23 cellular contexts compared by ENCODE assay signal in the genomic region with DNA sequence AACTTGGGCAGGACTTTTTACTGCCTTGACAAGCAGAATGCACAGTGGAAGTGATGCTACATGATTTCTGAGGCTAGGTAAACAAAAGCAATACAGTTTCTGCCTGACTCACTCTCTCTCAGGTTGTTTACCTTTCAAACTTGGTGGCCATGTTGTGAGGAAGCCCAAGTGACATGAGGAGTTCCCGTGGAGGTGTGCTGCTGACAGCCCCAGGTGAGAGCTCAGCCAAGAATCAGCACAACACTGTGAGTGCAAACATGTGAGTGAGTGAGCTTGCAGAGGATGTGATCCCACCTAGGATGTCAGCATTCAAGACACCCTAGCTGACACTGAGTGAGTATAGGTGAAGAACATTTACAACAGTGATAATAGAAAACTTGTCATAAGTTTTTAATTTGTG.
DNase-seq lines count a peak whose midpoint lies in the region; ATAC-seq, FAIRE-seq and TF ChIP-seq lines count a peak whose summit lies in the region.
"Had no signal": no experiment of that assay in that cellular context is flagged by ENCODE, and none has a peak within 500 bp of the region (broad histone marks: within the 10 kb centered on the region; RNA-seq: fewer than 3 reads in every experiment).

No MANE protein-coding gene starts in this region.

- TF ChIP-seq CTCF in PC-3 (conservative IDR thresholded peaks at IDR 0.05; ENCODE audit: low read depth, low read length): no peak
- TF ChIP-seq CTCF in bronchial epithelial cell (IDR thresholded peaks at IDR 0.05; ENCODE audit: insufficient read depth, low read length, severe bottlenecking): no peak

- no peak for ATAC-seq in PC-3
- no peak for ATAC-seq in HG03280 (IDR thresholded peaks at IDR 0.05; ENCODE audit: unreplicated experiment)
- ATAC-seq: A549; CD8-positive, alpha-beta T cell had no signal

- no peaks in the 10 kb centered on the region for H3K9me3 ChIP-seq in PC-3 (ENCODE audit: low read length)
- H3K9me3 ChIP-seq: Caco-2 had no signal

- H3K36me3 ChIP-seq in PC-3 (ENCODE audit: low read depth, low read length) (no peaks in the 10 kb centered on the region), bronchial epithelial cell (ENCODE audit: control insufficient read depth, insufficient read depth, low read length) (no peaks in the 10 kb centered on the region)
- H3K36me3 ChIP-seq: BLaER1 treated with 17β-estradiol and CSF1 and Interleukin-3, amounts not matched to agents 10 nM and 100 nM had no signal

- H2AFZ ChIP-seq in PC-3 (ENCODE audit: low read length): no peak overlapping the region

- no peak overlapping the region for H3K4me2 ChIP-seq in PC-3 (ENCODE audit: low read length)
- H3K4me2 ChIP-seq: A549; BLaER1 treated with 17β-estradiol and CSF1 and Interleukin-3, amounts not matched to agents 10 nM and 100 nM had no signal

- H3K9me2 ChIP-seq in PC-3 (replicated peaks; ENCODE audit: low read length): no peaks in the 10 kb centered on the region

- H3K27ac ChIP-seq in PC-3 (ENCODE audit: low read length): no peak overlapping the region
- H3K27ac ChIP-seq in temporal lobe (ENCODE audit: low read depth, low read length): peak overlapping the region; percentile 5
- H3K27ac ChIP-seq: 22Rv1; A549; BLaER1 treated with 17β-estradiol and CSF1 and Interleukin-3, amounts not matched to agents 10 nM and 100 nM; C4-2B had no signal

- no TSS peak for BruUV-seq in PC-3 (replicated peaks; lab: Mats Ljungman, UMichigan)

- peaks cover 3% of the 10 kb centered on the region; the same call in 1 of the 2 replicates for H3K4me1 ChIP-seq in PC-3 (ENCODE audit: insufficient read depth, low read length)
- H3K4me1 ChIP-seq: A549; BLaER1 treated with 17β-estradiol and CSF1 and Interleukin-3, amounts not matched to agents 10 nM and 100 nM had no signal

- no peaks in the 10 kb centered on the region for H3K79me2 ChIP-seq in PC-3 (ENCODE audit: low read length)

- intact Hi-C loops in PC-3 (cut with micrococcal nuclease): no loop called here

- peak; percentile 32 for FAIRE-seq in bronchial epithelial cell (lab: Jason Lieb, UNC)
- FAIRE-seq: A549, D721Med, G401.6, GM12892, GM18507 had no signal

- no peak overlapping the region for H3K9ac ChIP-seq in PC-3 (ENCODE audit: low read length)
- H3K9ac ChIP-seq: BLaER1 treated with 17β-estradiol and CSF1 and Interleukin-3, amounts not matched to agents 10 nM and 100 nM had no signal

- no peak overlapping the region for H3K4me3 ChIP-seq in PC-3 (ENCODE audit: low read length)
- no peak overlapping the region for H3K4me3 ChIP-seq in bronchial epithelial cell (ENCODE audit: low read depth, low read length)
- H3K4me3 ChIP-seq: A549; BLaER1 treated with 17β-estradiol and CSF1 and Interleukin-3, amounts not matched to agents 10 nM and 100 nM had no signal

- POLR2A ChIA-PET in PC-3 (lab: Charles Lee; ENCODE audit: unreplicated experiment): no interaction called here

- CTCF ChIA-PET in PC-3 (lab: Charles Lee): no interaction called here

- peak; percentile 53 for DNase-seq in DMS53 (lab: John Stamatoyannopoulos, UW)
- DNase-seq in DMS53 treated with DMSO at 0.1 percent for 48 hours (lab: John Stamatoyannopoulos, UW; ENCODE audit: unreplicated experiment): no peak
- DNase-seq in PC-3: peak; percentile 11
- no peak for DNase-seq in bronchial epithelial cell (ENCODE audit: low read depth)
- DNase-seq in hepatic stellate cell (ENCODE audit: low spot score): no peak
- DNase-seq in hypothalamus (lab: John Stamatoyannopoulos, UW): no peak
- DNase-seq: AML-193; Caco-2; Calu3; CD4-positive, alpha-beta T cell; CD8-positive, alpha-beta T cell; DMS79 treated with DMSO at 0.1 percent for 48 hours; GF-D8 had no signal

- H3F3A ChIP-seq in PC-3 (ENCODE audit: low read length, unreplicated experiment): no peaks in the 10 kb centered on the region

- no peaks in the 10 kb centered on the region for H4K20me1 ChIP-seq in PC-3 (ENCODE audit: low read length)
- H4K20me1 ChIP-seq: BLaER1 treated with 17β-estradiol and CSF1 and Interleukin-3, amounts not matched to agents 10 nM and 100 nM had no signal

- H3K27me3 ChIP-seq in PC-3 (ENCODE audit: low read length) (peaks cover 54% of the 10 kb centered on the region), bronchial epithelial cell (ENCODE audit: control insufficient read depth, insufficient read depth, low read length) (no peaks in the 10 kb centered on the region)
- H3K27me3 ChIP-seq: BLaER1 treated with 17β-estradiol and CSF1 and Interleukin-3, amounts not matched to agents 10 nM and 100 nM had no signal

Comparison
In these comparisons a context has a peak if more than half of its experiments do, and no peak if none do; other contexts are left out.
1. DNase-seq: peak in DMS53 (single experiment) and PC-3 (single experiment); none in DMS53 treated with DMSO at 0.1 percent for 48 hours (single experiment), bronchial epithelial cell (single experiment), hepatic stellate cell (single experiment) and hypothalamus (0 of 51).